8 cellular contexts compared by ENCODE assay signal in the genomic region with DNA sequence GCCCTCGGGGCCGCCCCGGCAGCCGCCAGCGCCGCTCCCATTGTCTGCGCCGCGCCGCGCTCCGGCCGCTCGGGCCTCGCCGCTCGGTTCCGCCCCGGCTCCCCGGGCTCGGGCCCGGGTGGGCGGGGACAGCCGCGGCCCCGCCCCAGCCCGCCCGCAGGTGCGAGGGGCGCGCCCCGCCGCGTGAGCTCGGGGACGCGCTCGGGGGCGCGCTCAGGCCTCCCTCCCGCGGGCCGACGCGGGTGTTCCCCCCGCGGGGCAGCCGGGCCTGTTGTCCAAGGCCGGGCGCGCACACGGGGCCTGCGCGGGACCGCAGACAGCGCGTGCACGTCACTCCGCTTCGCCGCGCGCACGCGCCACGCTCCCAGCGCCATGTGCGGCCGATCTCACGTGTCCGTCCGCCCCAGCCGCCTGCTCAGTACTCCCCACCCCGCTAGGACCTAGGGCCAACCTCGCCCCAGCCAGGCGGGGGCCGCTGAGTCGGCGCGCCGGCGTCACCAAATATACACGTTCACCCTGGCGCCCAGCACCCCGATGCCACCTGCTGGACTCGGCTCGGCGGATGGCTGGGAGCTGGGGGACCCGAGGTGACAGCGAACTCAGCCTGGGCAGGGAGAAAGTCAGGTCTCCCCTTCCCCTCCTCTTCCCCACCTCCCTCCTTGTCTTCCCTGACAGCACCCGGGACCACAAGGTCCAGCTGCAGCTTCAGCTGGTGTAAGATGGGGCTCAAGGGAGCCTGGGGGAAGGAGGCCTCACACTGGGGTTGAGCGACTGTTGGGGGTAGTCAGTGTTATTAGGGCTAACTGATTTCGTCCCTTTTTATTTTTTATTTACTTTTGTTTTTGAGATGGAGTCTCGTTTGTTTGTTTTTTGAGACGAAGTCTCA. TPM values are rescaled to one million over a fixed set of nuclear protein-coding genes. Genes with fewer than 3 reads are reported as not detected.
DNase-seq lines count a peak whose midpoint lies in the region; ATAC-seq and TF ChIP-seq lines count a peak whose summit lies in the region.

No MANE protein-coding gene starts in this region.

- CTCF ChIA-PET in T-cell (lab: Charles Lee) = interaction anchor here in 1 of 2 donors (1.0 to 3.3 kb wide), 3 partner anchors 16 to 119 kb away, joined by 4 to 14 read pairs (median 6); a partner anchor contains a TSS

- peak; percentile 62 for ATAC-seq in HG02642 (IDR thresholded peaks at IDR 0.05; ENCODE audit: poor library complexity, unreplicated experiment)
- ATAC-seq in T-cell (replicated peaks in 1 of 4) = peak; percentile 58 to 65 (median 62)
- peak; percentile 82 for ATAC-seq in right cardiac atrium

- H3K27me3 Mint-ChIP-seq in T-cell = no peaks in the 10 kb centered on the region

- POLR2A ChIA-PET in T-cell (lab: Charles Lee) = interaction anchor here (0.6 to 1.3 kb wide), 14 partner anchors 14 to 1776 kb away, joined by 3 to 9 read pairs (median 5); a partner anchor contains a TSS

- DNase-seq in GM13976 (ENCODE audit: low spot score) (peak; percentile 97), NCI-H1092 (lab: John Stamatoyannopoulos, UW) (peak; percentile 83), T-cell (peak; percentile 42 to 81 (median 64)), amygdala (lab: John Stamatoyannopoulos, UW) (peak in 51 of 56 donors; percentile 27 to 89 (median 74)), right cardiac atrium (peak; percentile 91 to 97 (median 96)), putamen (ENCODE audit: low spot score) (peak; percentile 87), cortex of kidney (lab: John Stamatoyannopoulos, UW) (no peak)

- no peaks in the 10 kb centered on the region for H3K36me3 Mint-ChIP-seq in T-cell

- 2% methylated on average over 95 of the region's 95 CpGs for WGBS in right cardiac atrium

- no peaks in the 10 kb centered on the region for H3K4me1 ChIP-seq in right cardiac atrium (ENCODE audit: control insufficient read depth, insufficient read depth, low read length)

- no peaks in the 10 kb centered on the region for H3K9me3 ChIP-seq in right cardiac atrium (ENCODE audit: control insufficient read depth, low read length)

- peaks cover 37 to 41% (median 38%) of the 10 kb centered on the region in 3 donors for H3K4me1 Mint-ChIP-seq in T-cell

- intact Hi-C loops in right cardiac atrium (cut with DNase I) = loop anchor here (5.0 to 10.0 kb wide), 3 partner anchors 95 to 112 kb away; no protein-coding TSS in a partner anchor

- H3K27ac ChIP-seq in right cardiac atrium (ENCODE audit: low read length) = peak overlapping the region; percentile 33

- H3K9me3 Mint-ChIP-seq in T-cell = no peaks in the 10 kb centered on the region

- TF ChIP-seq CTCF in GM13976 (IDR thresholded peaks at IDR 0.05; ENCODE audit: borderline replicate concordance, control extremely low read depth, extremely low read depth, insufficient read depth, missing control alignments) = peak; percentile 36

- peak overlapping the region; percentile 74 to 79 (median 76) for H3K4me3 Mint-ChIP-seq in T-cell

- in situ Hi-C loops in GM13976 (cut with MboI; ENCODE audit: low sequenced_read_pairs, unreplicated experiment) = no loop called here

- no peaks in the 10 kb centered on the region for H3K27me3 ChIP-seq in right cardiac atrium (ENCODE audit: control insufficient read depth, insufficient read depth)

- H3K4me3 ChIP-seq in right cardiac atrium (ENCODE audit: low read length) = peak overlapping the region; percentile 52

- H3K27ac Mint-ChIP-seq in T-cell = peak overlapping the region; percentile 69 to 72

RNA-seq across cellular contexts. Expression of a gene that starts 14.3 kb away (rescaled TPM):
- 10 to 100 TPM in 2 of 5 donors, 1 to 10 TPM in 3; 1.3 to 13.3 (median 7.9) TPM for total RNA-seq in T-cell
- total RNA-seq in right cardiac atrium = 10 to 100 TPM in 3 of 4 donors, 1 to 10 TPM in 1; 9.6 to 12.8 (median 11.3) TPM
- 7.4 TPM for polyA plus RNA-seq in right cardiac atrium

RNA-seq across cellular contexts. Expression of a gene that starts 28.3 kb away (rescaled TPM):
- 100 to 1,000 TPM in 4 of 5 donors, 10 to 100 TPM in 1; 81.0 to 161 (median 137) TPM for total RNA-seq in T-cell
- 10 to 100 TPM; 18.5 to 36.3 (median 32.1) TPM for total RNA-seq in right cardiac atrium
- 33.8 TPM for polyA plus RNA-seq in right cardiac atrium

RNA-seq across cellular contexts. Expression of a gene that starts 59.7 kb away (rescaled TPM):
- total RNA-seq in T-cell (not detected), right cardiac atrium (not detected)
- polyA plus RNA-seq in right cardiac atrium = not detected
